ENCODE assay signal across 1 cellular context in genomic region chr19:1649706-1650626, GRCh38.
TF ChIP-seq lines count a peak whose summit lies in the region.

No MANE protein-coding gene starts in this region.

TF ChIP-seq in GM12878, 131 proteins besides CTCF, POLR2A, EP300 and RAD21:
- TF ChIP-seq CHD4 (IDR thresholded peaks at IDR 0.05): no peak
- no peak; the same call in 1 of the 2 replicates for TF ChIP-seq LARP7 (IDR thresholded peaks at IDR 0.05)
- peak; percentile 20; the same call in 1 of the 2 replicates for TF ChIP-seq CREB1 (IDR thresholded peaks at IDR 0.05; ENCODE audit: low read depth)
- no peak for TF ChIP-seq TCF7 (IDR thresholded peaks at IDR 0.05; ENCODE audit: borderline replicate concordance)
- no peak for TF ChIP-seq RAD51 (IDR thresholded peaks at IDR 0.05)
- TF ChIP-seq, protein P1, sequence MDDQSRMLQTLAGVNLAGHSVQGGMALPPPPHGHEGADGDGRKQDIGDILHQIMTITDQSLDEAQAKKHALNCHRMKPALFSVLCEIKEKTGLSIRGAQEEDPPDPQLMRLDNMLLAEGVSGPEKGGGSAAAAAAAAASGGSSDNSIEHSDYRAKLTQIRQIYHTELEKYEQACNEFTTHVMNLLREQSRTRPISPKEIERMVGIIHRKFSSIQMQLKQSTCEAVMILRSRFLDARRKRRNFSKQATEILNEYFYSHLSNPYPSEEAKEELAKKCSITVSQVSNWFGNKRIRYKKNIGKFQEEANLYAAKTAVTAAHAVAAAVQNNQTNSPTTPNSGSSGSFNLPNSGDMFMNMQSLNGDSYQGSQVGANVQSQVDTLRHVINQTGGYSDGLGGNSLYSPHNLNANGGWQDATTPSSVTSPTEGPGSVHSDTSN (IDR thresholded peaks at IDR 0.05; ENCODE audit: insufficient replicate concordance, low read depth, low read length): no peak
- no peak for TF ChIP-seq IRF4 (IDR thresholded peaks at IDR 0.05; ENCODE audit: low read depth, low read length)
- TF ChIP-seq IRF3 (IDR thresholded peaks at IDR 0.05): no peak
- TF ChIP-seq, protein P2, sequence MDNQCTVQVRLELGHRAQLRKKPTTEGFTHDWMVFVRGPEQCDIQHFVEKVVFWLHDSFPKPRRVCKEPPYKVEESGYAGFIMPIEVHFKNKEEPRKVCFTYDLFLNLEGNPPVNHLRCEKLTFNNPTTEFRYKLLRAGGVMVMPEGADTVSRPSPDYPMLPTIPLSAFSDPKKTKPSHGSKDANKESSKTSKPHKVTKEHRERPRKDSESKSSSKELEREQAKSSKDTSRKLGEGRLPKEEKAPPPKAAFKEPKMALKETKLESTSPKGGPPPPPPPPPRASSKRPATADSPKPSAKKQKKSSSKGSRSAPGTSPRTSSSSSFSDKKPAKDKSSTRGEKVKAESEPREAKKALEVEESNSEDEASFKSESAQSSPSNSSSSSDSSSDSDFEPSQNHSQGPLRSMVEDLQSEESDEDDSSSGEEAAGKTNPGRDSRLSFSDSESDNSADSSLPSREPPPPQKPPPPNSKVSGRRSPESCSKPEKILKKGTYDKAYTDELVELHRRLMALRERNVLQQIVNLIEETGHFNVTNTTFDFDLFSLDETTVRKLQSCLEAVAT (IDR thresholded peaks at IDR 0.05): no peak
